8 cellular contexts compared by ENCODE assay signal in the genomic region with DNA sequence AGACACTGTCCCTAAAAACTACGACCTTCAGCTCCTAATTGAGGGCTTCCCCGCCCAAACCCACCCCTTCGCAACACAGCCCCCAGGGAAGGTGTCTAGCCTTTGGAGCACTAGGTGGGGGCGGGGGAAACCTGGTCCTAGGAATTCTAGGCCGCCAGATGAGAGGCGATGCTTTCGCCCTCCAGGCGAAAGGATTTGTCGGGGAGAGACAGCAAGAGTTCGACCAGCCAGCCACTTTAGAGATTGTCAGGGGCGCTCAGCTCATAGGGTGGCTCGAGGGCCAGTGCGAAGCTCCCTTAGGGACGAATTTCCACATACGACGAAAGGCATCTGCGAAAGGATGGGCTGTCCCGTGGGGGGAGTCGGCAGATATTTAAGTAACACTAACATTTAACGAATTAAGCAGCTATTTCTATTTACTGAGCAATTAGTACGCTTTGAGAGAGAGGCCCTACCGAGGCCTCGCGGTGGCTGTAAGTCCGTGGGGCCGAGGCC. TPM values are rescaled to one million over a fixed set of nuclear protein-coding genes. Genes with fewer than 3 reads are reported as not detected.
DNase-seq lines count a peak whose midpoint lies in the region; TF ChIP-seq lines count a peak whose summit lies in the region.

No MANE protein-coding gene starts in this region.

- H3K4me1 ChIP-seq in DOHH2 (ENCODE audit: control insufficient read depth, low read length) (peaks cover 20% of the 10 kb centered on the region), duodenal mucosa (ENCODE audit: control insufficient read depth in 1 of 2, insufficient read depth in 2 of 2, low read length in 2 of 2) (peaks cover 9 to 18% of the 10 kb centered on the region in 2 donors)

- in situ Hi-C loops in G401 (cut with HindIII; ENCODE audit: low sequenced_read_pairs): no loop called here

- H3K9ac ChIP-seq in duodenal mucosa (ENCODE audit: low read depth in 1 of 2, low read length in 2 of 2): peak overlapping the region; percentile 27 to 67

- H3K9me3 Mint-ChIP-seq in osteocyte (ENCODE audit: unreplicated experiment): no peaks in the 10 kb centered on the region

- H4K20me1 ChIP-seq in DOHH2 (ENCODE audit: control insufficient read depth, insufficient read depth, low read depth, low read length): no peaks in the 10 kb centered on the region

- H3K4me3 Mint-ChIP-seq in osteocyte (ENCODE audit: unreplicated experiment): peak overlapping the region; percentile 87

- H3K27ac Mint-ChIP-seq in osteocyte (ENCODE audit: unreplicated experiment): peak overlapping the region; percentile 98

- H3K27me3 ChIP-seq in DOHH2 (ENCODE audit: control insufficient read depth, low read length) (no peaks in the 10 kb centered on the region), duodenal mucosa (ENCODE audit: control insufficient read depth in 1 of 2, insufficient read depth in 2 of 2, low read length in 2 of 2) (no peaks in the 10 kb centered on the region)

- no peaks in the 10 kb centered on the region for H3F3A ChIP-seq in DOHH2 (ENCODE audit: control insufficient read depth, insufficient read depth)

- peak overlapping the region; percentile 82 for H3K4me3 ChIP-seq in DOHH2 (ENCODE audit: low read length)
- peak overlapping the region; percentile 63 to 71 for H3K4me3 ChIP-seq in duodenal mucosa (ENCODE audit: low read depth in 1 of 2, low read length in 2 of 2)

- H3K27ac ChIP-seq in DOHH2 (ENCODE audit: low read depth, low read length) (peak overlapping the region; percentile 77), duodenal mucosa (ENCODE audit: low read depth, low read length) (peak overlapping the region; percentile 82)

- peaks cover 32% of the 10 kb centered on the region for H3K4me1 Mint-ChIP-seq in osteocyte (ENCODE audit: unreplicated experiment)

- H3K4me2 ChIP-seq in DOHH2 (ENCODE audit: low read length): peak overlapping the region; percentile 87

- H3K79me2 ChIP-seq in DOHH2 (ENCODE audit: control insufficient read depth, low read length): no peaks in the 10 kb centered on the region

- H3K36me3 Mint-ChIP-seq in osteocyte (ENCODE audit: unreplicated experiment): no peaks in the 10 kb centered on the region

- no peaks in the 10 kb centered on the region for H3K36me3 ChIP-seq in DOHH2 (ENCODE audit: control insufficient read depth, low read length)
- H3K36me3 ChIP-seq in duodenal mucosa (ENCODE audit: control insufficient read depth in 1 of 2, insufficient read depth in 2 of 2, low read length in 2 of 2): no peaks in the 10 kb centered on the region

- H3K27me3 Mint-ChIP-seq in osteocyte (ENCODE audit: unreplicated experiment): peaks cover 6% of the 10 kb centered on the region

- H3K9me2 ChIP-seq in DOHH2 (replicated peaks; ENCODE audit: control insufficient read depth, low read length): no peaks in the 10 kb centered on the region

- DNase-seq in osteocyte (ENCODE audit: extremely low spot score, unreplicated experiment): no peak
- DNase-seq in NCI-H2171 treated with DMSO at 0.1 percent for 48 hours (lab: John Stamatoyannopoulos, UW): no peak
- no peak for DNase-seq in NCI-H1930 (lab: John Stamatoyannopoulos, UW)
- no peak for DNase-seq in globus pallidus (ENCODE audit: low spot score)
- DNase-seq in G401 (ENCODE audit: low spot score): no peak

- no peaks in the 10 kb centered on the region for H3K9me3 ChIP-seq in DOHH2 (ENCODE audit: control insufficient read depth, insufficient read depth, low read length)
- no peaks in the 10 kb centered on the region for H3K9me3 ChIP-seq in duodenal mucosa (ENCODE audit: control insufficient read depth in 1 of 2, low read length in 2 of 2)

- TF ChIP-seq CTCF in DOHH2 (IDR thresholded peaks at IDR 0.05; ENCODE audit: low read depth, low read length, poor library complexity, severe bottlenecking) (no peak), LNCAP (IDR thresholded peaks at IDR 0.05) (peak; percentile 87; the same call in 1 of the 2 replicates), osteocyte (IDR thresholded peaks at IDR 0.05) (no peak)

RNA-seq across cellular contexts. Expression of a gene that starts 5.3 kb away (rescaled TPM):
- 68.7 and 70.9 TPM in 2 replicates for total RNA-seq in osteocyte
- total RNA-seq in G401 (2014; rRNA removed; shearing (Covaris generic)): 0.58 TPM in 1 of 2 replicates, not detected in the other

RNA-seq across cellular contexts. Expression of a gene that starts 19.8 kb away (rescaled TPM):
- 0.46 and 0.55 TPM in 2 replicates for total RNA-seq in osteocyte
- total RNA-seq in G401 (2014; rRNA removed; shearing (Covaris generic)): 2.8 TPM in 1 of 2 replicates, not detected in the other

RNA-seq across cellular contexts. Expression of a gene that starts 22.6 kb away (rescaled TPM):
- 140 and 146 TPM in 2 replicates for total RNA-seq in osteocyte
- total RNA-seq in G401 (2014; rRNA removed; shearing (Covaris generic)): 106 and 113 TPM in 2 replicates

RNA-seq across cellular contexts. Expression of a gene that starts 24.7 kb away (rescaled TPM):
- 21.0 and 23.6 TPM in 2 replicates for total RNA-seq in osteocyte
- 34.3 and 46.6 TPM in 2 replicates for total RNA-seq in G401 (2014; rRNA removed; shearing (Covaris generic))

RNA-seq across cellular contexts. Expression of a gene that starts 33.4 kb away (rescaled TPM):
- total RNA-seq in osteocyte: 32.3 and 33.4 TPM in 2 replicates
- total RNA-seq in G401 (2014; rRNA removed; shearing (Covaris generic)): 92.6 and 111 TPM in 2 replicates

Comparison
In these comparisons a context has a peak if more than half of its experiments do, and no peak if none do; other contexts are left out.
1. RNA of a gene that starts 5.3 kb away (total RNA-seq): 68.7 to 70.9 TPM in osteocyte; 0.58 TPM in G401; every median in the first group is over 10 times any median in the second.